In the genomic region with DNA sequence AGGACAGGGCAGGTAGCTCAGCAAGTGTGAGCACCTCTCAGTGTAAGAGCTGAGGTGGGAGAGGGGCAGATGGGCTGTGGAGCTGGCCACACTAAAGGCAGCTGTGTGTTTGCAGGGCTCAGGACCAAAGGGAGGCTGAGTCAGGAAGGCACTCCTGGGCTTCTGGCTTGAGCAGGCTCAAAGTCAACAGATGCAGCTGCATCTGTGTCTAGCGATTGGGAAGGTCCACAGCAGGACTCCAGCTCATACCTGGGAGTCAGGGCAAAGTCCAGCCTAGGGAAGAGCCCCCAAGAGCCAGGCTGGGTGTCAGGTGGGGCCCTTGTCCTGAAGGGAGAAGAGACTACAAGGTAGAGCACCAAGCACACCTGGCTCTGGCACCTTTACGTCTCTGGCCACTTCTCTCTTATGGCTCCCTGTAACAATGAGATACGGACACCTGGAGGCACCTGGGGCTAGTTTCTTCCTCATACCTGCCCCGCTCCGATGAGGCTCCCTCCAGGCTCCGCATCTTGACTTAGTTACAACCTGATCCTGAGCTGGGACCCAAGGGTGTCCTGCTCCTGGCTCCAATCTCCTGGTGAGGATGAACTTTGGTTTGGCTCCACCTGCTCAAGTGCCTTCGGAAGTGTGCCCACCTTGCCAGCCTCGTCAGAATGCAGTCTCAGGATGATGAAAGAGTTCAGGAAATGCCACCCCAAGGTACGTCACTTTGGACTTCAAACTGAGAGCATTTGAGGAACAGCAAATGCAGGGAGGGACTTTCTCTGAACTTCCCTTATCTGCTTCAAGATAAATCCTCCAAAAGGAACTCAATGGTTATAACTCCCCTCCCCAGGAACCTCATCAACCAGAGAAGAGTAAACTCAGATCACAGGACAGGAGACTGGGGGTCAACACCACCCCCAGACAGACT, we compare ENCODE assay signal across 16 cellular contexts. TPM values are rescaled to one million over a fixed set of nuclear protein-coding genes. Genes with fewer than 3 reads are reported as not detected.
DNase-seq lines count a peak whose midpoint lies in the region; ATAC-seq and TF ChIP-seq lines count a peak whose summit lies in the region.
"Had no signal": no experiment of that assay in that cellular context is flagged by ENCODE, and none has a peak within 500 bp of the region (broad histone marks: within the 10 kb centered on the region; RNA-seq: fewer than 3 reads in every experiment).

No MANE protein-coding gene starts in this region.

- H4K20me1 ChIP-seq in IMR-90 (ENCODE audit: insufficient read depth, low read length), result no peaks in the 10 kb centered on the region
- H4K20me1 ChIP-seq: BLaER1 had no signal

- in situ Hi-C loops in IMR-90 (cut with MboI; ENCODE audit: low sequenced_read_pairs), result no loop called here

- 90% methylated on average over 6 of the region's 9 CpGs; no CpG with 5 or more reads in 1 of the 2 experiments for WGBS in IMR-90 (ENCODE audit: extremely low coverage in 2 of 2, insufficient read length in 1 of 2), 2 experiments

- no peak for DNase-seq in IMR-90
- DNase-seq in OCI-M1 (lab: John Stamatoyannopoulos, UW), result peak; percentile 62
- DNase-seq in erythroblast (lab: John Stamatoyannopoulos, UW), result peak; percentile 21 to 48
- no peak for DNase-seq in NAMALWA (ENCODE audit: low spot score)
- no peak for DNase-seq in posterior vena cava (ENCODE audit: low spot score)
- DNase-seq: immature natural killer cell; NCI-H187 treated with DMSO at 0.1 percent for 48 hours; psoas muscle; stimulated activated CD4-positive, alpha-beta T cell treated with anti-CD3 and anti-CD28 coated beads, Interleukin-15, amount 100 ng/mL, for 24 hours had no signal

- TF ChIP-seq RAD21 in IMR-90 (IDR thresholded peaks at IDR 0.05; ENCODE audit: low read length), result no peak

- peak overlapping the region; percentile 91 for H2BK120ac ChIP-seq in IMR-90 (ENCODE audit: low read depth, low read length)

- peaks cover 13% of the 10 kb centered on the region; the same call in 1 of the 2 replicates for H3K36me3 ChIP-seq in IMR-90 (ENCODE audit: control insufficient read depth, insufficient read depth, low read length)
- H3K36me3 ChIP-seq: BLaER1, tibial nerve had no signal

- peaks cover 20% of the 10 kb centered on the region for H3K9me1 ChIP-seq in IMR-90 (ENCODE audit: insufficient read depth, low read length)

- ATAC-seq in IMR-90 (ENCODE audit: low read depth) (no peak), GM21786 (IDR thresholded peaks at IDR 0.05; ENCODE audit: unreplicated experiment) (no peak)
- ATAC-seq in stimulated activated memory B cell treated with anti-CD40 and anti-IgM and Interleukin-4, amounts not matched to agents 10 μg/mL and 1 μg/mL and 100 μg/mL, for 72 hours, result no peak
- ATAC-seq: activated CD4-positive, CD25-positive, alpha-beta regulatory T cell treated with anti-CD3 and anti-CD28 coated beads, Interleukin-2, amount 50 U/mL, for 24 hours; activated naive CD4-positive, alpha-beta T cell treated with anti-CD3 and anti-CD28 coated beads, Interleukin-2, amount 50 U/mL, for 72 hours; gastroesophageal sphincter; psoas muscle had no signal

- CTCF ChIA-PET in IMR-90 (lab: Yijun Ruan, JAX), result no interaction called here

- H3K4me3 ChIP-seq in IMR-90 (ENCODE audit: insufficient read depth, low read depth, low read length), result no peak overlapping the region
- H3K4me3 ChIP-seq: BLaER1, gastroesophageal sphincter, psoas muscle, tibial nerve had no signal

- H3K9me3 Mint-ChIP-seq in stimulated activated memory B cell treated with anti-CD40 and anti-IgM and Interleukin-4, amounts not matched to agents 10 μg/mL and 1 μg/mL and 100 μg/mL, for 72 hours, result no peaks in the 10 kb centered on the region
- H3K9me3 Mint-ChIP-seq: activated naive CD4-positive, alpha-beta T cell treated with anti-CD3 and anti-CD28 coated beads, Interleukin-2, amount 50 U/mL, for 72 hours; immature natural killer cell had no signal

- dilution Hi-C loops in IMR-90 (cut with HindIII; ENCODE audit: low sequenced_read_pairs, unreplicated experiment), result no loop called here

- H2AFZ ChIP-seq in IMR-90 (replicated peaks; ENCODE audit: low read length, poor library complexity), result peak overlapping the region; percentile 54

- H3K23ac ChIP-seq in IMR-90 (ENCODE audit: low read depth, low read length), result peak overlapping the region; percentile 78; the same call in 1 of the 2 replicates

- TF ChIP-seq CTCF in IMR-90 (conservative IDR thresholded peaks at IDR 0.05; ENCODE audit: low read depth, low read length), result no peak

- peak overlapping the region; percentile 34; the same call in 1 of the 2 replicates for H4K5ac ChIP-seq in IMR-90 (ENCODE audit: low read depth, low read length)

- H2BK15ac ChIP-seq in IMR-90 (ENCODE audit: low read depth, low read length), result peak overlapping the region; percentile 94

- TF ChIP-seq POLR2A in IMR-90 (IDR thresholded peaks at IDR 0.05; ENCODE audit: low read depth, low read length), result no peak
- TF ChIP-seq POLR2A in erythroblast (IDR thresholded peaks at IDR 0.05; ENCODE audit: low read length), result no peak

- H2BK5ac ChIP-seq in IMR-90 (ENCODE audit: low read depth, low read length, poor library complexity, severe bottlenecking), result peak overlapping the region; percentile 33

- intact Hi-C loops in IMR-90 (cut with micrococcal nuclease) (loop anchor here (5.0 kb wide), 1 partner anchor 37 kb away; no protein-coding TSS in a partner anchor), posterior vena cava (cut with DNase I) (no loop called here)

- POLR2A ChIA-PET in IMR-90 (lab: Charles Lee; ENCODE audit: unreplicated experiment), result no interaction called here

- peak overlapping the region; percentile 99 for H2AK5ac ChIP-seq in IMR-90 (ENCODE audit: low read depth, low read length)

- peaks cover 23% of the 10 kb centered on the region for H3K4me1 Mint-ChIP-seq in stimulated activated memory B cell treated with anti-CD40 and anti-IgM and Interleukin-4, amounts not matched to agents 10 μg/mL and 1 μg/mL and 100 μg/mL, for 72 hours
- H3K4me1 Mint-ChIP-seq: immature natural killer cell had no signal

- peaks cover 0 to 19% of the 10 kb centered on the region in 2 experiments; a peak in 3 of 4 replicates for H3K79me1 ChIP-seq in IMR-90 (ENCODE audit: low read depth in 1 of 2, low read length in 2 of 2)

- H3K4ac ChIP-seq in IMR-90 (ENCODE audit: low read depth, low read length), result peak overlapping the region; percentile 91

- H3K4me3 Mint-ChIP-seq in stimulated activated memory B cell treated with anti-CD40 and anti-IgM and Interleukin-4, amounts not matched to agents 10 μg/mL and 1 μg/mL and 100 μg/mL, for 72 hours, result no peak overlapping the region
- H3K4me3 Mint-ChIP-seq: immature natural killer cell had no signal

- no peak overlapping the region for H3K27ac ChIP-seq in IMR-90 (ENCODE audit: insufficient read depth, low read length)
- H3K27ac ChIP-seq: BLaER1, gastroesophageal sphincter, psoas muscle had no signal

- peak overlapping the region; percentile 96 for H2BK20ac ChIP-seq in IMR-90 (ENCODE audit: low read depth, low read length)

- BruUV-seq in IMR-90 (replicated peaks; lab: Mats Ljungman, UMichigan), result no TSS peak

- no peaks in the 10 kb centered on the region for H3K27me3 ChIP-seq in IMR-90 (ENCODE audit: control insufficient read depth, insufficient read depth, low read length)
- H3K27me3 ChIP-seq: BLaER1, gastroesophageal sphincter, tibial nerve had no signal

- H3K9ac ChIP-seq in IMR-90 (ENCODE audit: low read depth, low read length), result no peak overlapping the region
- H3K9ac ChIP-seq: BLaER1 had no signal

- H3K36me3 Mint-ChIP-seq in stimulated activated memory B cell treated with anti-CD40 and anti-IgM and Interleukin-4, amounts not matched to agents 10 μg/mL and 1 μg/mL and 100 μg/mL, for 72 hours, result peaks cover 31% of the 10 kb centered on the region
- H3K36me3 Mint-ChIP-seq: activated naive CD4-positive, alpha-beta T cell treated with anti-CD3 and anti-CD28 coated beads, Interleukin-2, amount 50 U/mL, for 72 hours had no signal

- peaks cover 13% of the 10 kb centered on the region for H3K4me1 ChIP-seq in IMR-90 (ENCODE audit: control insufficient read depth, insufficient read depth, low read length)
- H3K4me1 ChIP-seq: gastroesophageal sphincter, psoas muscle had no signal

- no peak overlapping the region for H3K56ac ChIP-seq in IMR-90 (ENCODE audit: extremely low read depth, insufficient read depth, low read length)

- no peaks in the 10 kb centered on the region for H3K9me3 ChIP-seq in IMR-90 (ENCODE audit: control insufficient read depth, insufficient read depth, low read length)
- H3K9me3 ChIP-seq: BLaER1, gastroesophageal sphincter, psoas muscle, tibial nerve had no signal

- H3K4me2 ChIP-seq in IMR-90 (ENCODE audit: low read depth, low read length), result no peak overlapping the region
- H3K4me2 ChIP-seq: BLaER1 had no signal

- H3K27ac Mint-ChIP-seq in stimulated activated memory B cell treated with anti-CD40 and anti-IgM and Interleukin-4, amounts not matched to agents 10 μg/mL and 1 μg/mL and 100 μg/mL, for 72 hours, result peak overlapping the region; percentile 79

- peak overlapping the region; percentile 64 to 66; a peak in 3 of 4 replicates for H4K8ac ChIP-seq in IMR-90 (ENCODE audit: low read depth in 2 of 2, low read length in 2 of 2)

- H4K91ac ChIP-seq in IMR-90 (ENCODE audit: insufficient read depth, low read depth, low read length), result peak overlapping the region; percentile 86

- H3K27me3 Mint-ChIP-seq in stimulated activated memory B cell treated with anti-CD40 and anti-IgM and Interleukin-4, amounts not matched to agents 10 μg/mL and 1 μg/mL and 100 μg/mL, for 72 hours, result no peaks in the 10 kb centered on the region

- peak overlapping the region; percentile 86 for H3K14ac ChIP-seq in IMR-90 (replicated peaks; ENCODE audit: low read depth, low read length)

- H3K18ac ChIP-seq in IMR-90 (ENCODE audit: low read depth, low read length), result peak overlapping the region; percentile 78; the same call in 1 of the 2 replicates

- peak overlapping the region; percentile 44 for H2AK9ac ChIP-seq in IMR-90 (replicated peaks; ENCODE audit: low read depth, low read length, poor library complexity)

TF ChIP-seq in IMR-90, 13 proteins besides CTCF, POLR2A, EP300 and RAD21 (continues in another document):
- no peak for TF ChIP-seq MAFK (IDR thresholded peaks at IDR 0.05; ENCODE audit: low read depth, low read length)
- TF ChIP-seq NFE2L2 (IDR thresholded peaks at IDR 0.05; ENCODE audit: low read depth, low read length), result no peak
- TF ChIP-seq CHD1 (IDR thresholded peaks at IDR 0.05; ENCODE audit: low read depth, low read length), result no peak
- no peak for TF ChIP-seq SMC3 (IDR thresholded peaks at IDR 0.05; ENCODE audit: low read depth, low read length)
- no peak for TF ChIP-seq BHLHE40 (IDR thresholded peaks at IDR 0.05; ENCODE audit: low read depth, low read length)

RNA-seq across cellular contexts. Expression of gene SLC2A1, which starts 21.5 kb away (rescaled TPM):
- total RNA-seq in IMR-90 (2012; rRNA removed) (203 and 395 TPM in 2 replicates), posterior vena cava (10 to 100 TPM; 13.0 to 17.7 TPM)
- 200 and 208 TPM in 2 replicates for polyA plus RNA-seq in IMR-90 (2012; rRNA removed)
- 557 and 944 TPM in 2 replicates for polyA plus RNA-seq in IMR-90 (2012; cell fraction: cytosol; rRNA removed)
- 202 and 690 TPM in 2 replicates for polyA plus RNA-seq in IMR-90 (2012; cell fraction: nucleus; rRNA removed; ENCODE audit: low replicate concordance)

Comparison
In these comparisons a context has a peak if more than half of its experiments do, and no peak if none do; other contexts are left out.
1. DNase-seq: peak in OCI-M1 (single experiment) and erythroblast (2 of 2); none in IMR-90 (single experiment), NAMALWA (single experiment) and posterior vena cava (single experiment).
2. RNA of gene SLC2A1, which starts 21.5 kb away (total RNA-seq): 203 to 395 TPM in IMR-90; 13.0 to 17.7 TPM in posterior vena cava; every median in the first group is over 10 times any median in the second.